ENCODE assay signal across 1 cellular context in genomic region chr11:15074206-15075161, GRCh38.
A peak's percentile ranks its signal among the peaks of the same experiment; 100 is the strongest.
TF ChIP-seq lines count a peak whose summit lies in the region.

No MANE protein-coding gene starts in this region.

TF ChIP-seq in K562, 482 proteins besides CTCF, POLR2A, EP300 and RAD21 (continued from another document):
- TF ChIP-seq ELK1 (CRISPR knock-in tag; IDR thresholded peaks at IDR 0.05) (no peak), E2F1 (CRISPR knock-in tag; IDR thresholded peaks at IDR 0.05) (no peak), ZNF316 (IDR thresholded peaks at IDR 0.05) (no peak), ZNF561 (CRISPR knock-in tag; conservative IDR thresholded peaks at IDR 0.05) (no peak), RAD51 (IDR thresholded peaks at IDR 0.05; ENCODE audit: borderline replicate concordance, low read depth) (no peak), JUNB (CRISPR knock-in tag; conservative IDR thresholded peaks at IDR 0.05) (no peak), RBM25 (IDR thresholded peaks at IDR 0.05; ENCODE audit: low read depth, low read length, severe bottlenecking) (no peak), CTCFL (IDR thresholded peaks at IDR 0.05; ENCODE audit: borderline replicate concordance, insufficient read depth, low read depth, low read length, poor library complexity, severe bottlenecking) (peak; percentile 21), ETV5 (CRISPR knock-in tag; IDR thresholded peaks at IDR 0.05; ENCODE audit: low read depth) (no peak), GABPB2 (CRISPR knock-in tag; conservative IDR thresholded peaks at IDR 0.05) (no peak), HES1 (IDR thresholded peaks at IDR 0.05; ENCODE audit: low read depth) (no peak), CHD4 (IDR thresholded peaks at IDR 0.05; ENCODE audit: insufficient read depth, insufficient replicate concordance, low read depth, low read length, poor library complexity, severe bottlenecking) (no peak), ATF7 (IDR thresholded peaks at IDR 0.05) (no peak), HCFC1 (IDR thresholded peaks at IDR 0.05; ENCODE audit: low read depth, low read length) (no peak), HOXB6 (CRISPR knock-in tag; IDR thresholded peaks at IDR 0.05; ENCODE audit: borderline replicate concordance) (no peak), CBFA2T2 (conservative IDR thresholded peaks at IDR 0.05) (no peak), JUND (IDR thresholded peaks at IDR 0.05; ENCODE audit: borderline replicate concordance, low read depth, low read length) (0 out of 2 replicates have a peak, but pooled peaks have one; percentile 5), JUND (tag; IDR thresholded peaks at IDR 0.05; ENCODE audit: borderline replicate concordance, low read depth, low read length) (no peak), SRSF7 (optimal IDR thresholded peaks at IDR 0.05; ENCODE audit: low read depth, low read length) (no peak), CREM (IDR thresholded peaks at IDR 0.05; ENCODE audit: low read depth) (0 out of 2 replicates have a peak, but pooled peaks have one; percentile 4), MLX (CRISPR knock-in tag; conservative IDR thresholded peaks at IDR 0.05) (no peak), XRCC5 (IDR thresholded peaks at IDR 0.05; ENCODE audit: low read depth, low read length) (no peak), YY1 (IDR thresholded peaks at IDR 0.05; ENCODE audit: borderline replicate concordance in 1 of 3, control insufficient read depth in 1 of 3, extremely low read depth in 1 of 3, insufficient read depth in 3 of 3, insufficient read length in 1 of 3, insufficient replicate concordance in 2 of 3, low read depth in 1 of 3, low read length in 2 of 3) (no peak), STAT6 (CRISPR knock-in tag; IDR thresholded peaks at IDR 0.05) (no peak), SMC3 (conservative IDR thresholded peaks at IDR 0.05; ENCODE audit: insufficient read depth, low read depth, low read length) (peak; percentile 74), STAT5B (CRISPR knock-in tag; IDR thresholded peaks at IDR 0.05) (no peak), ZNF764 (CRISPR knock-in tag; IDR thresholded peaks at IDR 0.05; ENCODE audit: low read depth) (no peak), RFX1 (IDR thresholded peaks at IDR 0.05) (no peak), DLX4 (CRISPR knock-in tag; IDR thresholded peaks at IDR 0.05) (no peak), MBD1 (CRISPR knock-in tag; IDR thresholded peaks at IDR 0.05) (no peak), GATA2 (CRISPR knock-in tag; IDR thresholded peaks at IDR 0.05) (no peak)
- TF ChIP-seq, protein P1, sequence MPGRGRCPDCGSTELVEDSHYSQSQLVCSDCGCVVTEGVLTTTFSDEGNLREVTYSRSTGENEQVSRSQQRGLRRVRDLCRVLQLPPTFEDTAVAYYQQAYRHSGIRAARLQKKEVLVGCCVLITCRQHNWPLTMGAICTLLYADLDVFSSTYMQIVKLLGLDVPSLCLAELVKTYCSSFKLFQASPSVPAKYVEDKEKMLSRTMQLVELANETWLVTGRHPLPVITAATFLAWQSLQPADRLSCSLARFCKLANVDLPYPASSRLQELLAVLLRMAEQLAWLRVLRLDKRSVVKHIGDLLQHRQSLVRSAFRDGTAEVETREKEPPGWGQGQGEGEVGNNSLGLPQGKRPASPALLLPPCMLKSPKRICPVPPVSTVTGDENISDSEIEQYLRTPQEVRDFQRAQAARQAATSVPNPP (IDR thresholded peaks at IDR 0.05; ENCODE audit: borderline replicate concordance, insufficient read depth, insufficient read length) = no peak
- TF ChIP-seq, protein P2, sequence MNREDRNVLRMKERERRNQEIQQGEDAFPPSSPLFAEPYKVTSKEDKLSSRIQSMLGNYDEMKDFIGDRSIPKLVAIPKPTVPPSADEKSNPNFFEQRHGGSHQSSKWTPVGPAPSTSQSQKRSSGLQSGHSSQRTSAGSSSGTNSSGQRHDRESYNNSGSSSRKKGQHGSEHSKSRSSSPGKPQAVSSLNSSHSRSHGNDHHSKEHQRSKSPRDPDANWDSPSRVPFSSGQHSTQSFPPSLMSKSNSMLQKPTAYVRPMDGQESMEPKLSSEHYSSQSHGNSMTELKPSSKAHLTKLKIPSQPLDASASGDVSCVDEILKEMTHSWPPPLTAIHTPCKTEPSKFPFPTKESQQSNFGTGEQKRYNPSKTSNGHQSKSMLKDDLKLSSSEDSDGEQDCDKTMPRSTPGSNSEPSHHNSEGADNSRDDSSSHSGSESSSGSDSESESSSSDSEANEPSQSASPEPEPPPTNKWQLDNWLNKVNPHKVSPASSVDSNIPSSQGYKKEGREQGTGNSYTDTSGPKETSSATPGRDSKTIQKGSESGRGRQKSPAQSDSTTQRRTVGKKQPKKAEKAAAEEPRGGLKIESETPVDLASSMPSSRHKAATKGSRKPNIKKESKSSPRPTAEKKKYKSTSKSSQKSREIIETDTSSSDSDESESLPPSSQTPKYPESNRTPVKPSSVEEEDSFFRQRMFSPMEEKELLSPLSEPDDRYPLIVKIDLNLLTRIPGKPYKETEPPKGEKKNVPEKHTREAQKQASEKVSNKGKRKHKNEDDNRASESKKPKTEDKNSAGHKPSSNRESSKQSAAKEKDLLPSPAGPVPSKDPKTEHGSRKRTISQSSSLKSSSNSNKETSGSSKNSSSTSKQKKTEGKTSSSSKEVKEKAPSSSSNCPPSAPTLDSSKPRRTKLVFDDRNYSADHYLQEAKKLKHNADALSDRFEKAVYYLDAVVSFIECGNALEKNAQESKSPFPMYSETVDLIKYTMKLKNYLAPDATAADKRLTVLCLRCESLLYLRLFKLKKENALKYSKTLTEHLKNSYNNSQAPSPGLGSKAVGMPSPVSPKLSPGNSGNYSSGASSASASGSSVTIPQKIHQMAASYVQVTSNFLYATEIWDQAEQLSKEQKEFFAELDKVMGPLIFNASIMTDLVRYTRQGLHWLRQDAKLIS (CRISPR knock-in tag; IDR thresholded peaks at IDR 0.05) = no peak
- TF ChIP-seq, protein P3, sequence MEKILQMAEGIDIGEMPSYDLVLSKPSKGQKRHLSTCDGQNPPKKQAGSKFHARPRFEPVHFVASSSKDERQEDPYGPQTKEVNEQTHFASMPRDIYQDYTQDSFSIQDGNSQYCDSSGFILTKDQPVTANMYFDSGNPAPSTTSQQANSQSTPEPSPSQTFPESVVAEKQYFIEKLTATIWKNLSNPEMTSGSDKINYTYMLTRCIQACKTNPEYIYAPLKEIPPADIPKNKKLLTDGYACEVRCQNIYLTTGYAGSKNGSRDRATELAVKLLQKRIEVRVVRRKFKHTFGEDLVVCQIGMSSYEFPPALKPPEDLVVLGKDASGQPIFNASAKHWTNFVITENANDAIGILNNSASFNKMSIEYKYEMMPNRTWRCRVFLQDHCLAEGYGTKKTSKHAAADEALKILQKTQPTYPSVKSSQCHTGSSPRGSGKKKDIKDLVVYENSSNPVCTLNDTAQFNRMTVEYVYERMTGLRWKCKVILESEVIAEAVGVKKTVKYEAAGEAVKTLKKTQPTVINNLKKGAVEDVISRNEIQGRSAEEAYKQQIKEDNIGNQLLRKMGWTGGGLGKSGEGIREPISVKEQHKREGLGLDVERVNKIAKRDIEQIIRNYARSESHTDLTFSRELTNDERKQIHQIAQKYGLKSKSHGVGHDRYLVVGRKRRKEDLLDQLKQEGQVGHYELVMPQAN (IDR thresholded peaks at IDR 0.05; ENCODE audit: borderline replicate concordance) = no peak
TF ChIP-seq in K562: peak in this region for 6.
